In genomic region chr19:5625641-5626040, GRCh38 we compare ENCODE assay signal across 10 cellular contexts. TPM values are rescaled to one million over a fixed set of nuclear protein-coding genes. Genes with fewer than 3 reads are reported as not detected.
DNase-seq lines count a peak whose midpoint lies in the region; ATAC-seq and TF ChIP-seq lines count a peak whose summit lies in the region.
"Had no signal": no experiment of that assay in that cellular context is flagged by ENCODE, and none has a peak within 500 bp of the region (broad histone marks: within the 10 kb centered on the region; RNA-seq: fewer than 3 reads in every experiment).

No MANE protein-coding gene starts in this region.

- H3K4me1 ChIP-seq in mesenchymal stem cell (ENCODE audit: control insufficient read depth, insufficient read depth, low read depth, low read length) (peaks cover 16% of the 10 kb centered on the region), vagina (peaks cover 77% of the 10 kb centered on the region)

- peaks cover 79% of the 10 kb centered on the region for H3K36me3 Mint-ChIP-seq in stimulated activated naive CD8-positive, alpha-beta T cell treated with anti-CD3 and anti-CD28 coated beads, Interleukin-15, Interleukin-2, amounts not matched to agents 100 ng/mL and 50 ng/mL, for 24 hours (ENCODE audit: low read depth)
- peaks cover 71% of the 10 kb centered on the region for H3K36me3 Mint-ChIP-seq in activated naive CD8-positive, alpha-beta T cell treated with anti-CD3 and anti-CD28 coated beads, Interleukin-2, amount 50 U/mL, for 24 hours (ENCODE audit: low read depth)

- no peak overlapping the region for H3K27ac ChIP-seq in mesenchymal stem cell (ENCODE audit: low read length, poor library complexity, severe bottlenecking)
- H3K27ac ChIP-seq in vagina = peak overlapping the region; percentile 93

- no peak for DNase-seq in stimulated activated naive CD8-positive, alpha-beta T cell treated with anti-CD3 and anti-CD28 coated beads, Interleukin-15, Interleukin-2, amounts not matched to agents 100 U/mL and 50 U/mL, for 24 hours
- no peak for DNase-seq in activated naive CD8-positive, alpha-beta T cell treated with anti-CD3 and anti-CD28 coated beads, Interleukin-2, amount 50 U/mL, for 24 hours
- DNase-seq in mesenchymal stem cell (no peak), vagina (ENCODE audit: extremely low spot score in 2 of 2) (no peak)
- DNase-seq in effector CD4-positive, alpha-beta T cell = no peak
- DNase-seq: activated CD4-positive, CD25-positive, alpha-beta regulatory T cell treated with anti-CD3 and anti-CD28 coated beads, Interleukin-2, amount 50 U/mL, for 72 hours; islet precursor cell had no signal

- TF ChIP-seq POLR2A in vagina (IDR thresholded peaks at IDR 0.05) = no peak

- intact Hi-C loops in vagina (cut with DNase I) = no loop called here

- no peaks in the 10 kb centered on the region for H3K27me3 Mint-ChIP-seq in stimulated activated naive CD8-positive, alpha-beta T cell treated with anti-CD3 and anti-CD28 coated beads, Interleukin-15, Interleukin-2, amounts not matched to agents 100 ng/mL and 50 ng/mL, for 24 hours
- H3K27me3 Mint-ChIP-seq in activated naive CD8-positive, alpha-beta T cell treated with anti-CD3 and anti-CD28 coated beads, Interleukin-2, amount 50 U/mL, for 24 hours = peaks cover 3% of the 10 kb centered on the region

- H3K4me3 Mint-ChIP-seq in stimulated activated naive CD8-positive, alpha-beta T cell treated with anti-CD3 and anti-CD28 coated beads, Interleukin-15, Interleukin-2, amounts not matched to agents 100 ng/mL and 50 ng/mL, for 24 hours = peak overlapping the region; percentile 100
- peak overlapping the region; percentile 100 for H3K4me3 Mint-ChIP-seq in activated naive CD8-positive, alpha-beta T cell treated with anti-CD3 and anti-CD28 coated beads, Interleukin-2, amount 50 U/mL, for 24 hours

- H3K4me3 ChIP-seq in mesenchymal stem cell (ENCODE audit: insufficient read depth in 1 of 2, low read depth in 1 of 2, low read length in 2 of 2) = peak overlapping the region in 1 of 2 experiments; percentile 98
- peak overlapping the region in 1 of 2 donors; percentile 96 for H3K4me3 ChIP-seq in vagina

- H2BK5ac ChIP-seq in mesenchymal stem cell (ENCODE audit: low read depth, low read length, poor library complexity, severe bottlenecking) = no peak overlapping the region

- no peak for ATAC-seq in stimulated activated naive CD8-positive, alpha-beta T cell treated with anti-CD3 and anti-CD28 coated beads, Interleukin-15, Interleukin-2, amounts not matched to agents 100 U/mL and 50 U/mL, for 24 hours
- ATAC-seq in activated naive CD8-positive, alpha-beta T cell treated with anti-CD3 and anti-CD28 coated beads, Interleukin-2, amount 50 U/mL, for 24 hours = no peak
- ATAC-seq in GM21717 (IDR thresholded peaks at IDR 0.05; ENCODE audit: unreplicated experiment) = no peak
- ATAC-seq in HG02798 (IDR thresholded peaks at IDR 0.05; ENCODE audit: poor library complexity, unreplicated experiment) = no peak

- H3K4ac ChIP-seq in mesenchymal stem cell (ENCODE audit: low read depth in 1 of 2, low read length in 2 of 2) = no peak overlapping the region

- no peak for TF ChIP-seq CTCF in vagina (IDR thresholded peaks at IDR 0.05)

- peaks cover 77% of the 10 kb centered on the region for H3K4me1 Mint-ChIP-seq in stimulated activated naive CD8-positive, alpha-beta T cell treated with anti-CD3 and anti-CD28 coated beads, Interleukin-15, Interleukin-2, amounts not matched to agents 100 ng/mL and 50 ng/mL, for 24 hours (ENCODE audit: low read depth)
- peaks cover 74% of the 10 kb centered on the region for H3K4me1 Mint-ChIP-seq in activated naive CD8-positive, alpha-beta T cell treated with anti-CD3 and anti-CD28 coated beads, Interleukin-2, amount 50 U/mL, for 24 hours

- no peak overlapping the region for H2BK15ac ChIP-seq in mesenchymal stem cell (ENCODE audit: low read depth, poor library complexity, severe bottlenecking)

- H3K14ac ChIP-seq in mesenchymal stem cell (ENCODE audit: low read length in 2 of 2) = no peak overlapping the region

- peaks cover 36 to 53% of the 10 kb centered on the region in 2 experiments for H3K36me3 ChIP-seq in mesenchymal stem cell (ENCODE audit: control insufficient read depth in 1 of 2, insufficient read depth in 2 of 2, low read depth in 1 of 2, low read length in 2 of 2)
- peaks cover 0 to 42% of the 10 kb centered on the region in 2 donors for H3K36me3 ChIP-seq in vagina

- H3K79me1 ChIP-seq in mesenchymal stem cell (replicated peaks; ENCODE audit: low read length, poor library complexity, severe bottlenecking) = no peaks in the 10 kb centered on the region

- H3K4me2 ChIP-seq in mesenchymal stem cell (ENCODE audit: low read length, poor library complexity, severe bottlenecking) = no peak overlapping the region

- WGBS in mesenchymal stem cell = 97% methylated on average over 12 of the region's 12 CpGs

- H4K91ac ChIP-seq in mesenchymal stem cell (ENCODE audit: low read length) = no peak overlapping the region

- no peaks in the 10 kb centered on the region for H3K9me3 Mint-ChIP-seq in stimulated activated naive CD8-positive, alpha-beta T cell treated with anti-CD3 and anti-CD28 coated beads, Interleukin-15, Interleukin-2, amounts not matched to agents 100 ng/mL and 50 ng/mL, for 24 hours
- no peaks in the 10 kb centered on the region for H3K9me3 Mint-ChIP-seq in activated naive CD8-positive, alpha-beta T cell treated with anti-CD3 and anti-CD28 coated beads, Interleukin-2, amount 50 U/mL, for 24 hours

- H2AK5ac ChIP-seq in mesenchymal stem cell (ENCODE audit: low read length, severe bottlenecking) = no peak overlapping the region

- no peaks in the 10 kb centered on the region for H3K9me3 ChIP-seq in mesenchymal stem cell (ENCODE audit: control insufficient read depth, low read length)
- no peaks in the 10 kb centered on the region for H3K9me3 ChIP-seq in vagina

- peak overlapping the region; percentile 92 for H3K27ac Mint-ChIP-seq in stimulated activated naive CD8-positive, alpha-beta T cell treated with anti-CD3 and anti-CD28 coated beads, Interleukin-15, Interleukin-2, amounts not matched to agents 100 ng/mL and 50 ng/mL, for 24 hours
- peak overlapping the region; percentile 100 for H3K27ac Mint-ChIP-seq in activated naive CD8-positive, alpha-beta T cell treated with anti-CD3 and anti-CD28 coated beads, Interleukin-2, amount 50 U/mL, for 24 hours

- no peak overlapping the region for H2BK12ac ChIP-seq in mesenchymal stem cell (ENCODE audit: low read length in 2 of 2)

- no peak overlapping the region for H2BK120ac ChIP-seq in mesenchymal stem cell (ENCODE audit: low read depth, low read length)

- no peak overlapping the region for H2AFZ ChIP-seq in mesenchymal stem cell (ENCODE audit: low read depth, low read length)

- peak overlapping the region; percentile 99 for H3K9ac ChIP-seq in mesenchymal stem cell (ENCODE audit: low read length)

- H4K8ac ChIP-seq in mesenchymal stem cell (ENCODE audit: low read length) = no peak overlapping the region

- no peak overlapping the region for H3K18ac ChIP-seq in mesenchymal stem cell (ENCODE audit: low read depth in 1 of 2, low read length in 2 of 2)

- H3K27me3 ChIP-seq in mesenchymal stem cell (ENCODE audit: control insufficient read depth in 1 of 2, insufficient read depth in 1 of 2, low read length in 2 of 2) = no peaks in the 10 kb centered on the region
- H3K27me3 ChIP-seq in vagina = no peaks in the 10 kb centered on the region

- no peak overlapping the region for H3K23ac ChIP-seq in mesenchymal stem cell (ENCODE audit: low read length in 2 of 2)

RNA-seq across cellular contexts. Expression of gene SAFB, which starts 2.8 kb away (rescaled TPM):
- polyA plus RNA-seq in mesenchymal stem cell (2013, experiment 1 of 2) = 32.5 TPM
- 30.9 TPM for polyA plus RNA-seq in mesenchymal stem cell (2013, experiment 2 of 2)
- total RNA-seq in vagina = 145 TPM

RNA-seq across cellular contexts. Expression of gene SAFB2, which starts 3.1 kb away (rescaled TPM):
- 25.9 TPM for polyA plus RNA-seq in mesenchymal stem cell (2013, experiment 1 of 2)
- 24.3 TPM for polyA plus RNA-seq in mesenchymal stem cell (2013, experiment 2 of 2)
- total RNA-seq in vagina = 85.4 TPM

RNA-seq across cellular contexts. Expression of gene MICOS13, which starts 54.7 kb away (rescaled TPM):
- 58.1 TPM for polyA plus RNA-seq in mesenchymal stem cell (2013, experiment 1 of 2)
- 61.4 TPM for polyA plus RNA-seq in mesenchymal stem cell (2013, experiment 2 of 2)
- 83.2 TPM for total RNA-seq in vagina

RNA-seq across cellular contexts. Expression of gene HSD11B1L, which starts 55.2 kb away (rescaled TPM):
- 13.7 TPM for polyA plus RNA-seq in mesenchymal stem cell (2013, experiment 1 of 2)
- 13.5 TPM for polyA plus RNA-seq in mesenchymal stem cell (2013, experiment 2 of 2)
- total RNA-seq in vagina = 10.3 TPM

RNA-seq across cellular contexts. Expression of gene TINCR, which starts 57.9 kb away (rescaled TPM):
- polyA plus RNA-seq in mesenchymal stem cell (2013, experiment 1 of 2) = 0.08 TPM
- 0.03 TPM for polyA plus RNA-seq in mesenchymal stem cell (2013, experiment 2 of 2)
- total RNA-seq in vagina = 37.1 TPM
